14 cellular contexts compared by ENCODE assay signal in the genomic region with DNA sequence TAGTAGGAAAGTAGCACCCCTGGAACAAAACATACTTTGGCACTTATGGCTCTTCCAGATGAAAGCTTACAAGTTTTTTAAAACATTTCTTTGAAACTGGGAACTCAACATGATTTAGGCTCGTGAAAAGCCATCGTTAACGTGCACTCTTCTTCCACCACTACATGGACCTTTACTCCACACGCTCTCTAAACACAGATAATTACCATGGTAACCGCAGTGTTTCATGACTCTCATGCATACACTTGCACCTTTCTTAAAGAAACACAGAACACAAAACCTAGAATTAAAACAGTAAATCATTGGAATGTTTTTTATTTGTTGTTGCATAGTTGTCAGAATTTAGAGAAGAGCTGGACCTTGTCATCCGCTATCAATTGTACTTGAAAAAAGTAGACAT.
DNase-seq lines count a peak whose midpoint lies in the region; ATAC-seq and TF ChIP-seq lines count a peak whose summit lies in the region.
"Had no signal": no experiment of that assay in that cellular context is flagged by ENCODE, and none has a peak within 500 bp of the region (broad histone marks: within the 10 kb centered on the region; RNA-seq: fewer than 3 reads in every experiment).

No MANE protein-coding gene starts in this region.

- ATAC-seq in upper lobe of right lung (peak; percentile 48), PC-3 (no peak), GM19035 (IDR thresholded peaks at IDR 0.05; ENCODE audit: unreplicated experiment) (no peak)

- H3K9ac ChIP-seq in colonic mucosa (ENCODE audit: low read depth in 2 of 2, low read length in 2 of 2) = no peak overlapping the region
- H3K9ac ChIP-seq in mesendoderm (ENCODE audit: low read length) = no peak overlapping the region
- no peak overlapping the region for H3K9ac ChIP-seq in PC-3 (ENCODE audit: low read length)

- no peak overlapping the region for H2AK5ac ChIP-seq in mesendoderm (ENCODE audit: low read length)

- H3K79me1 ChIP-seq in mesendoderm (ENCODE audit: low read length) = no peaks in the 10 kb centered on the region

- H3K4me3 ChIP-seq in colonic mucosa (no peak overlapping the region), mesendoderm (ENCODE audit: low read length) (no peak overlapping the region), upper lobe of right lung (no peak overlapping the region), PC-3 (ENCODE audit: low read length) (no peak overlapping the region)

- intact Hi-C loops in colonic mucosa (cut with DNase I) = no loop called here
- intact Hi-C loops in upper lobe of right lung (cut with DNase I) = no loop called here
- intact Hi-C loops in PC-3 (cut with micrococcal nuclease) = no loop called here

- H4K5ac ChIP-seq in mesendoderm (ENCODE audit: low read length) = no peak overlapping the region

- H3F3A ChIP-seq in PC-3 (ENCODE audit: low read length, unreplicated experiment) = no peaks in the 10 kb centered on the region

- no peak overlapping the region for H3K56ac ChIP-seq in mesendoderm (ENCODE audit: low read length)

- DNase-seq in HT-29 (ENCODE audit: low spot score) = peak; percentile 97
- DNase-seq in colonic mucosa = peak; percentile 49
- peak; percentile 45 for DNase-seq in mesendoderm
- DNase-seq in upper lobe of right lung = no peak
- no peak for DNase-seq in cerebellar cortex (ENCODE audit: low spot score)
- no peak for DNase-seq in PC-3
- DNase-seq: BE2C; CD4-positive, alpha-beta memory T cell; H7; MM.1S; NCI-H1930; NCI-H510A treated with DMSO at 0.1 percent for 48 hours; SW 1271 had no signal

- H3K4me2 ChIP-seq in mesendoderm (ENCODE audit: low read length) = no peak overlapping the region
- H3K4me2 ChIP-seq in PC-3 (ENCODE audit: low read length) = no peak overlapping the region

- CTCF ChIA-PET in PC-3 (lab: Charles Lee) = no interaction called here

- POLR2A ChIA-PET in PC-3 (lab: Charles Lee; ENCODE audit: unreplicated experiment) = no interaction called here

- no peak overlapping the region for H3K4ac ChIP-seq in mesendoderm (ENCODE audit: low read depth, low read length)

- H3K9me2 ChIP-seq in PC-3 (replicated peaks; ENCODE audit: low read length) = no peaks in the 10 kb centered on the region

- H4K20me1 ChIP-seq in PC-3 (ENCODE audit: low read length) = no peaks in the 10 kb centered on the region

- no peaks in the 10 kb centered on the region for H3K36me3 ChIP-seq in colonic mucosa
- no peaks in the 10 kb centered on the region for H3K36me3 ChIP-seq in mesendoderm (ENCODE audit: control insufficient read depth, insufficient read depth, low read length)
- no peaks in the 10 kb centered on the region for H3K36me3 ChIP-seq in upper lobe of right lung
- no peaks in the 10 kb centered on the region for H3K36me3 ChIP-seq in PC-3 (ENCODE audit: low read depth, low read length)
- H3K36me3 ChIP-seq: BE2C had no signal

- H2AFZ ChIP-seq in PC-3 (ENCODE audit: low read length) = no peak overlapping the region

- H4K8ac ChIP-seq in mesendoderm (ENCODE audit: low read depth, low read length) = no peak overlapping the region

- H3K79me2 ChIP-seq in mesendoderm (ENCODE audit: control insufficient read depth, insufficient read depth, low read length) = no peaks in the 10 kb centered on the region
- H3K79me2 ChIP-seq in PC-3 (ENCODE audit: low read length) = no peaks in the 10 kb centered on the region

- WGBS in mesendoderm (ENCODE audit: extremely low coverage, insufficient coverage, low lambda C conversion rate) = no CpG with 5 or more reads among the region's 6 CpGs

- H2BK15ac ChIP-seq in mesendoderm (replicated peaks; ENCODE audit: low read depth) = no peak overlapping the region

- H2BK5ac ChIP-seq in mesendoderm (ENCODE audit: low read length) = no peak overlapping the region

- TF ChIP-seq CTCF in colonic mucosa (IDR thresholded peaks at IDR 0.05) = no peak
- TF ChIP-seq CTCF in upper lobe of right lung (IDR thresholded peaks at IDR 0.05) = no peak
- TF ChIP-seq CTCF in PC-3 (conservative IDR thresholded peaks at IDR 0.05; ENCODE audit: low read depth, low read length) = no peak

- no peak overlapping the region for H3K18ac ChIP-seq in mesendoderm (ENCODE audit: low read length)

- H2BK120ac ChIP-seq in mesendoderm (ENCODE audit: low read depth, low read length) = no peak overlapping the region

- H3K23ac ChIP-seq in mesendoderm (ENCODE audit: low read length) = no peak overlapping the region

- H3K4me1 ChIP-seq in colonic mucosa (no peaks in the 10 kb centered on the region), mesendoderm (ENCODE audit: control insufficient read depth, low read depth, low read length) (no peaks in the 10 kb centered on the region), upper lobe of right lung (no peaks in the 10 kb centered on the region), PC-3 (ENCODE audit: insufficient read depth, low read length) (no peaks in the 10 kb centered on the region)
- H3K4me1 ChIP-seq: BE2C had no signal

- H3K27me3 ChIP-seq in colonic mucosa = no peaks in the 10 kb centered on the region
- H3K27me3 ChIP-seq in mesendoderm (ENCODE audit: insufficient read depth, low read length, poor library complexity) = no peaks in the 10 kb centered on the region
- H3K27me3 ChIP-seq in upper lobe of right lung = no peaks in the 10 kb centered on the region
- peaks cover 7% of the 10 kb centered on the region; the same call in 1 of the 2 replicates for H3K27me3 ChIP-seq in PC-3 (ENCODE audit: low read length)
- H3K27me3 ChIP-seq: BE2C had no signal

- H3K27ac ChIP-seq in colonic mucosa (no peak overlapping the region), mesendoderm (ENCODE audit: low read depth, low read length) (no peak overlapping the region), upper lobe of right lung (no peak overlapping the region), PC-3 (ENCODE audit: low read length) (no peak overlapping the region)

- no peaks in the 10 kb centered on the region for H3K9me3 ChIP-seq in colonic mucosa
- H3K9me3 ChIP-seq in upper lobe of right lung = no peaks in the 10 kb centered on the region
- H3K9me3 ChIP-seq in PC-3 (ENCODE audit: low read length) = no peaks in the 10 kb centered on the region
- H3K9me3 ChIP-seq: BE2C had no signal

- no TSS peak for BruUV-seq in PC-3 (replicated peaks; lab: Mats Ljungman, UMichigan)

Comparison
In these comparisons a context has a peak if more than half of its experiments do, and no peak if none do; other contexts are left out.
1. DNase-seq: peak in HT-29 (single experiment), colonic mucosa (single experiment) and mesendoderm (single experiment); none in upper lobe of right lung (single experiment), cerebellar cortex (single experiment) and PC-3 (single experiment).